ENCODE assay signal across 8 cellular contexts in genomic region chr10:68989317-68989990, GRCh38. TPM values are rescaled to one million over a fixed set of nuclear protein-coding genes. Genes with fewer than 3 reads are reported as not detected.
DNase-seq lines count a peak whose midpoint lies in the region; ATAC-seq, FAIRE-seq and TF ChIP-seq lines count a peak whose summit lies in the region.

No MANE protein-coding gene starts in this region.

- peak overlapping the region; percentile 83 for H2AFZ ChIP-seq in mesenchymal stem cell (ENCODE audit: low read depth, low read length)

- H2BK5ac ChIP-seq in mesenchymal stem cell (ENCODE audit: low read depth, low read length, poor library complexity, severe bottlenecking), result no peak overlapping the region

- DNase-seq in CD14-positive monocyte (ENCODE audit: low spot score) (no peak), mesenchymal stem cell (peak; percentile 37), frontal cortex (ENCODE audit: low spot score in 2 of 2) (no peak)
- DNase-seq in Jurkat, Clone E6-1 (ENCODE audit: low read depth, low spot score), result no peak
- no peak for DNase-seq in central memory CD8-positive, alpha-beta T cell (ENCODE audit: low spot score in 2 of 2)

- no peak for ATAC-seq in central memory CD8-positive, alpha-beta T cell (replicated peaks; ENCODE audit: extremely low read depth, poor library complexity, severe bottlenecking)
- ATAC-seq in HG02623 (IDR thresholded peaks at IDR 0.05; ENCODE audit: unreplicated experiment) (no peak), GM21717 (IDR thresholded peaks at IDR 0.05; ENCODE audit: unreplicated experiment) (no peak), GM19452 (IDR thresholded peaks at IDR 0.05; ENCODE audit: unreplicated experiment) (no peak)

- TF ChIP-seq CTCF in CD14-positive monocyte (IDR thresholded peaks at IDR 0.05), result no peak

- H3K4me1 Mint-ChIP-seq in CD14-positive monocyte, result peaks cover 35% of the 10 kb centered on the region
- peaks cover 54% of the 10 kb centered on the region for H3K4me1 Mint-ChIP-seq in central memory CD8-positive, alpha-beta T cell

- H3K36me3 Mint-ChIP-seq in CD14-positive monocyte, result peaks cover 16 to 17% of the 10 kb centered on the region in 2 donors
- peaks cover 17% of the 10 kb centered on the region for H3K36me3 Mint-ChIP-seq in central memory CD8-positive, alpha-beta T cell (ENCODE audit: insufficient read depth)

- H3K4me1 ChIP-seq in mesenchymal stem cell (ENCODE audit: control insufficient read depth, insufficient read depth, low read depth, low read length), result peaks cover 16% of the 10 kb centered on the region

- H3K9ac ChIP-seq in mesenchymal stem cell (ENCODE audit: low read length), result peak overlapping the region; percentile 95

- H2BK120ac ChIP-seq in mesenchymal stem cell (ENCODE audit: low read depth, low read length), result no peak overlapping the region

- H3K27ac ChIP-seq in mesenchymal stem cell (ENCODE audit: low read length, poor library complexity, severe bottlenecking), result no peak overlapping the region

- peak overlapping the region; percentile 73 to 89 for H3K18ac ChIP-seq in mesenchymal stem cell (ENCODE audit: low read depth in 1 of 2, low read length in 2 of 2)

- H3K79me1 ChIP-seq in mesenchymal stem cell (replicated peaks; ENCODE audit: low read length, poor library complexity, severe bottlenecking), result peaks cover 3% of the 10 kb centered on the region

- no peak overlapping the region for H2BK12ac ChIP-seq in mesenchymal stem cell (ENCODE audit: low read length in 2 of 2)

- peaks cover 7 to 16% of the 10 kb centered on the region in 2 experiments for H3K36me3 ChIP-seq in mesenchymal stem cell (ENCODE audit: control insufficient read depth in 1 of 2, insufficient read depth in 2 of 2, low read depth in 1 of 2, low read length in 2 of 2)

- H4K8ac ChIP-seq in mesenchymal stem cell (ENCODE audit: low read length), result peak overlapping the region; percentile 74

- H3K27me3 Mint-ChIP-seq in CD14-positive monocyte (ENCODE audit: low read depth in 3 of 3), result peaks cover 0 to 2% (median 0%) of the 10 kb centered on the region in 3 donors
- no peaks in the 10 kb centered on the region for H3K27me3 Mint-ChIP-seq in central memory CD8-positive, alpha-beta T cell

- H3K23ac ChIP-seq in mesenchymal stem cell (ENCODE audit: low read length in 2 of 2), result peak overlapping the region in 1 of 2 experiments; percentile 46

- H3K27ac Mint-ChIP-seq in CD14-positive monocyte, result peak overlapping the region; percentile 40 to 90 (median 84)
- H3K27ac Mint-ChIP-seq in central memory CD8-positive, alpha-beta T cell (ENCODE audit: low read depth), result peak overlapping the region; percentile 92

- WGBS in mesenchymal stem cell, result 28% methylated on average over 22 of the region's 22 CpGs

- H3K9me3 ChIP-seq in mesenchymal stem cell (ENCODE audit: control insufficient read depth, low read length), result no peaks in the 10 kb centered on the region

- peak overlapping the region; percentile 87 to 91 for H3K4ac ChIP-seq in mesenchymal stem cell (ENCODE audit: low read depth in 1 of 2, low read length in 2 of 2)

- H3K4me3 ChIP-seq in Jurkat, Clone E6-1 (ENCODE audit: low read length), result peak overlapping the region; percentile 71
- H3K4me3 ChIP-seq in mesenchymal stem cell (ENCODE audit: insufficient read depth in 1 of 2, low read depth in 1 of 2, low read length in 2 of 2), result peak overlapping the region; percentile 87 to 97

- H3K4me2 ChIP-seq in mesenchymal stem cell (ENCODE audit: low read length, poor library complexity, severe bottlenecking), result peak overlapping the region; percentile 76

- H2BK15ac ChIP-seq in mesenchymal stem cell (ENCODE audit: low read depth, poor library complexity, severe bottlenecking), result no peak overlapping the region

- H2AK5ac ChIP-seq in mesenchymal stem cell (ENCODE audit: low read length, severe bottlenecking), result no peak overlapping the region

- no peaks in the 10 kb centered on the region for H3K27me3 ChIP-seq in mesenchymal stem cell (ENCODE audit: control insufficient read depth in 1 of 2, insufficient read depth in 1 of 2, low read length in 2 of 2)

- H3K14ac ChIP-seq in mesenchymal stem cell (ENCODE audit: low read length in 2 of 2), result peak overlapping the region in 1 of 2 experiments; percentile 89

- no peaks in the 10 kb centered on the region for H3K9me3 Mint-ChIP-seq in CD14-positive monocyte
- no peaks in the 10 kb centered on the region for H3K9me3 Mint-ChIP-seq in central memory CD8-positive, alpha-beta T cell

- peak overlapping the region; percentile 98 for H3K4me3 Mint-ChIP-seq in CD14-positive monocyte
- peak overlapping the region; percentile 94 for H3K4me3 Mint-ChIP-seq in central memory CD8-positive, alpha-beta T cell

- intact Hi-C loops in CD14-positive monocyte (cut with micrococcal nuclease), result loop anchor here in 1 of 2 donors (10.0 kb wide), 1 partner anchor 135 kb away; the partner anchor contains the start of gene VPS26A

- H4K91ac ChIP-seq in mesenchymal stem cell (ENCODE audit: low read length), result peak overlapping the region; percentile 70

- no peak for FAIRE-seq in frontal cortex (lab: Jason Lieb, UNC)

RNA-seq across cellular contexts. Expression of gene KIFBP, which starts 0.9 kb away (rescaled TPM):
- polyA plus RNA-seq in CD14-positive monocyte, result 1 to 10 TPM in 1 of 2 donors, under 1 TPM in 1; 0.52 to 1.4 TPM
- 13.1 TPM for polyA plus RNA-seq in Jurkat, Clone E6-1 (2012; ENCODE audit: insufficient read depth, insufficient read length)
- polyA plus RNA-seq in mesenchymal stem cell (2013, experiment 1 of 2), result 29.5 TPM
- polyA plus RNA-seq in mesenchymal stem cell (2013, experiment 2 of 2), result 31.7 TPM
- total RNA-seq in frontal cortex, result 32.2 TPM

RNA-seq across cellular contexts. Expression of gene DDX21, which starts 33.5 kb away (rescaled TPM):
- polyA plus RNA-seq in CD14-positive monocyte, result 10 to 100 TPM in 1 of 2 donors, 1 to 10 TPM in 1; 9.8 to 13.6 TPM
- polyA plus RNA-seq in Jurkat, Clone E6-1 (2012; ENCODE audit: insufficient read depth, insufficient read length), result 50.4 TPM
- polyA plus RNA-seq in mesenchymal stem cell (2013, experiment 1 of 2), result 56.6 TPM
- 56.2 TPM for polyA plus RNA-seq in mesenchymal stem cell (2013, experiment 2 of 2)
- 46.5 TPM for total RNA-seq in frontal cortex
